ENCODE assay signal across 8 cellular contexts in genomic region chr4:153465583-153465921, GRCh38. TPM values are rescaled to one million over a fixed set of nuclear protein-coding genes. Genes with fewer than 3 reads are reported as not detected.
DNase-seq lines count a peak whose midpoint lies in the region; ATAC-seq lines count a peak whose summit lies in the region.

No MANE protein-coding gene starts in this region.

- H3K36me3 ChIP-seq in GM23248 (ENCODE audit: low read depth): no peaks in the 10 kb centered on the region

- H3K4me1 Mint-ChIP-seq in activated naive CD8-positive, alpha-beta T cell treated with anti-CD3 and anti-CD28 coated beads, Interleukin-2, amount 10 ng/mL, durations not matched to agents 7 days and 5 days: peaks cover 31% of the 10 kb centered on the region

- 2 to 4% methylated on average over 16 of the region's 16 CpGs for WGBS in GM23248 (ENCODE audit: low coverage in 1 of 2, low lambda C conversion rate in 2 of 2, missing lambda C conversion rate in 2 of 2), 2 experiments

- H3K79me2 ChIP-seq in GM23248 (ENCODE audit: insufficient read depth): peaks cover 24% of the 10 kb centered on the region

- H3F3A ChIP-seq in GM23248 (ENCODE audit: insufficient read depth): peaks cover 7% of the 10 kb centered on the region

- peak overlapping the region; percentile 83 for H2AFZ ChIP-seq in GM23248

- H3K9ac ChIP-seq in GM23248: peak overlapping the region; percentile 71

- H3K4me1 ChIP-seq in GM23248 (ENCODE audit: insufficient read depth): peaks cover 19% of the 10 kb centered on the region; the same call in 1 of the 2 replicates

- H3K9me2 ChIP-seq in GM23248 (ENCODE audit: insufficient read depth): no peaks in the 10 kb centered on the region

- H3K9me3 Mint-ChIP-seq in activated naive CD8-positive, alpha-beta T cell treated with anti-CD3 and anti-CD28 coated beads, Interleukin-2, amount 10 ng/mL, durations not matched to agents 7 days and 5 days: no peaks in the 10 kb centered on the region

- POLR2A ChIA-PET in activated naive CD8-positive, alpha-beta T cell treated with anti-CD3 and anti-CD28 coated beads, Interleukin-2, amount 10 ng/mL, durations not matched to agents 7 days and 5 days (lab: Charles Lee): interaction anchor here (0.6 to 5.7 kb wide), 31 partner anchors 10 to 186 kb away, joined by 3 to 72 read pairs (median 8); partner anchors contain the start of gene MND1

- peak overlapping the region; percentile 87 for H3K4me2 ChIP-seq in GM23248 (ENCODE audit: unreplicated experiment)

- no peaks in the 10 kb centered on the region; the same call in 1 of the 2 replicates for H4K20me1 ChIP-seq in GM23248 (ENCODE audit: insufficient read depth)

- peak overlapping the region; percentile 96 for H3K27ac Mint-ChIP-seq in activated naive CD8-positive, alpha-beta T cell treated with anti-CD3 and anti-CD28 coated beads, Interleukin-2, amount 10 ng/mL, durations not matched to agents 7 days and 5 days

- no peaks in the 10 kb centered on the region for H3K27me3 ChIP-seq in GM23248 (replicated peaks; ENCODE audit: insufficient read depth)

- ATAC-seq in activated naive CD8-positive, alpha-beta T cell treated with anti-CD3 and anti-CD28 coated beads, Interleukin-2, amount 10 ng/mL, durations not matched to agents 7 days and 5 days (ENCODE audit: low read depth): peak; percentile 26
- peak; percentile 47 to 54 for ATAC-seq in left cardiac atrium
- ATAC-seq in GM18858 (IDR thresholded peaks at IDR 0.05; ENCODE audit: unreplicated experiment): no peak

- peak overlapping the region; percentile 94 for H3K4me3 Mint-ChIP-seq in activated naive CD8-positive, alpha-beta T cell treated with anti-CD3 and anti-CD28 coated beads, Interleukin-2, amount 10 ng/mL, durations not matched to agents 7 days and 5 days

- in situ Hi-C loops in GM23248 (cut with MboI): no loop called here

- no peak overlapping the region; the same call in 1 of the 2 replicates for H3K27ac ChIP-seq in GM23248

- H3K27me3 Mint-ChIP-seq in activated naive CD8-positive, alpha-beta T cell treated with anti-CD3 and anti-CD28 coated beads, Interleukin-2, amount 10 ng/mL, durations not matched to agents 7 days and 5 days: no peaks in the 10 kb centered on the region

- no peaks in the 10 kb centered on the region for H3K9me3 ChIP-seq in GM23248 (ENCODE audit: low read depth)

- H3K4me3 ChIP-seq in GM23248: peak overlapping the region; percentile 79

- intact Hi-C loops in left cardiac atrium (cut with DNase I): loop anchor here (5.0 to 10.0 kb wide), 3 partner anchors 102 to 121 kb away; partner anchors contain the start of gene MND1 (in 2 of the 2)

- H3K36me3 Mint-ChIP-seq in activated naive CD8-positive, alpha-beta T cell treated with anti-CD3 and anti-CD28 coated beads, Interleukin-2, amount 10 ng/mL, durations not matched to agents 7 days and 5 days: peaks cover 16% of the 10 kb centered on the region

- DNase-seq in EL (peak; percentile 64), GM23248 (peak; percentile 75), NCI-H2081 (lab: John Stamatoyannopoulos, UW) (peak; percentile 21 to 68), left cardiac atrium (no peak), pons (ENCODE audit: low spot score) (peak; percentile 30), NCI-H2029 treated with DMSO at 0.1 percent for 48 hours (lab: John Stamatoyannopoulos, UW) (no peak)
- DNase-seq in activated naive CD8-positive, alpha-beta T cell treated with anti-CD3 and anti-CD28 coated beads, Interleukin-2, amount 10 ng/mL, durations not matched to agents 7 days and 5 days: no peak

RNA-seq across cellular contexts. Expression of gene TMEM131L, which starts 0.6 kb away (rescaled TPM):
- 5.7 and 11.1 TPM in 2 replicates for total RNA-seq in GM23248 (2014; rRNA removed; shearing (Covaris generic))
- 8.7 and 10.2 TPM in 2 replicates for polyA plus RNA-seq in GM23248 (2016; fragmentation: Nextera tagmentation; extraction: Ambion mirVana)
- total RNA-seq in activated naive CD8-positive, alpha-beta T cell treated with anti-CD3 and anti-CD28 coated beads, Interleukin-2, amount 10 ng/mL, durations not matched to agents 7 days and 5 days: 10 to 100 TPM; 51.8 to 57.2 TPM
- total RNA-seq in left cardiac atrium: 10 to 100 TPM in 1 of 2 donors, 1 to 10 TPM in 1; 8.1 to 13.1 TPM

Comparison
In these comparisons a context has a peak if more than half of its experiments do, and no peak if none do; other contexts are left out.
1. DNase-seq: peak in EL (single experiment), GM23248 (single experiment), NCI-H2081 (2 of 2) and pons (single experiment); none in activated naive CD8-positive, alpha-beta T cell treated with anti-CD3 and anti-CD28 coated beads, Interleukin-2, amount 10 ng/mL, durations not matched to agents 7 days and 5 days (single experiment), left cardiac atrium (single experiment) and NCI-H2029 treated with DMSO at 0.1 percent for 48 hours (single experiment).